ENCODE assay signal across 20 cellular contexts in genomic region chr11:19772480-19772879, GRCh38. TPM values are rescaled to one million over a fixed set of nuclear protein-coding genes. Genes with fewer than 3 reads are reported as not detected.
"Had no signal": no experiment of that assay in that cellular context is flagged by ENCODE, and none has a peak within 500 bp of the region (broad histone marks: within the 10 kb centered on the region; RNA-seq: fewer than 3 reads in every experiment).

No MANE protein-coding gene starts in this region.

- H3K9me3 ChIP-seq: body of pancreas, left lung, tibial artery had no signal

- H3K36me3 ChIP-seq: left lung, tibial artery had no signal

- H3K27ac ChIP-seq: body of pancreas, left lung, tibial artery had no signal

- H3K9me3 Mint-ChIP-seq: activated T-cell treated with anti-CD3 and anti-CD28 coated beads, Interleukin-2, amount 50 U/mL, for 24 hours; activated T-helper 2 cell treated with anti-CD3 and anti-CD28 coated beads, Interferon-gamma antibody, Interleukin-2, Interleukin-4, amounts not matched to agents 10 μg/mL and 5 μg/mL and 100 μg/mL, durations not matched to agents 14 hours and 24 hours and 36 hours had no signal

- H3K27me3 ChIP-seq: body of pancreas, tibial artery had no signal

- ATAC-seq: activated CD8-positive, alpha-beta T cell treated with anti-CD3 and anti-CD28 coated beads, Interleukin-2, amount 10 ng/mL, durations not matched to agents 7 days and 5 days; body of pancreas; left lung had no signal

- DNase-seq: activated CD4-positive, alpha-beta T cell treated with anti-CD3 and anti-CD28 coated beads, Interleukin-2, amount 10 ng/mL, durations not matched to agents 24 days and 14 days; activated CD8-positive, alpha-beta T cell treated with anti-CD3 and anti-CD28 coated beads, Interleukin-2, amount 10 ng/mL, durations not matched to agents 7 days and 5 days; activated naive CD4-positive, alpha-beta T cell treated with Interleukin-2 at 50 U/mL for 16 hours; activated naive CD8-positive, alpha-beta T cell treated with anti-CD3 and anti-CD28 coated beads, Interleukin-2, amount 10 ng/mL, durations not matched to agents 7 days and 5 days; activated T-cell treated with anti-CD3 and anti-CD28 coated beads, Interleukin-2, amount 50 U/mL, for 24 hours; body of pancreas; central memory CD4-positive, alpha-beta T cell; erythroblast; foreskin melanocyte; hypothalamus; kidney; left lung; mammary epithelial cell; stimulated activated CD4-positive, alpha-beta T cell treated with anti-CD3 and anti-CD28 coated beads, Interleukin-2, amount 100 ng/mL, for 24 hours; stimulated activated naive CD4-positive, alpha-beta T cell treated with Interleukin-2 at 50 U/mL for 16 hours; T-helper 1 cell; T-helper 9 cell; tibial artery had no signal

- H3K36me3 Mint-ChIP-seq: activated naive CD8-positive, alpha-beta T cell treated with anti-CD3 and anti-CD28 coated beads, Interleukin-2, amount 10 ng/mL, durations not matched to agents 7 days and 5 days had no signal

- H3K4me3 ChIP-seq: body of pancreas, left lung, tibial artery had no signal

- H3K27ac Mint-ChIP-seq: activated CD4-positive, alpha-beta T cell treated with anti-CD3 and anti-CD28 coated beads, Interleukin-2, amount 10 ng/mL, durations not matched to agents 24 days and 14 days; activated CD8-positive, alpha-beta T cell treated with anti-CD3 and anti-CD28 coated beads, Interleukin-2, amount 10 ng/mL, durations not matched to agents 7 days and 5 days; activated naive CD8-positive, alpha-beta T cell treated with anti-CD3 and anti-CD28 coated beads, Interleukin-2, amount 10 ng/mL, durations not matched to agents 7 days and 5 days; activated T-cell treated with anti-CD3 and anti-CD28 coated beads, Interleukin-2, amount 50 U/mL, for 24 hours; activated T-helper 2 cell treated with anti-CD3 and anti-CD28 coated beads, Interferon-gamma antibody, Interleukin-2, Interleukin-4, amounts not matched to agents 10 μg/mL and 5 μg/mL and 100 μg/mL, durations not matched to agents 14 hours and 24 hours and 36 hours; progenitor cell of endocrine pancreas had no signal

- H3K4me3 Mint-ChIP-seq: activated CD4-positive, alpha-beta T cell treated with anti-CD3 and anti-CD28 coated beads, Interleukin-2, amount 10 ng/mL, durations not matched to agents 24 days and 14 days; activated CD8-positive, alpha-beta T cell treated with anti-CD3 and anti-CD28 coated beads, Interleukin-2, amount 10 ng/mL, durations not matched to agents 7 days and 5 days; activated naive CD8-positive, alpha-beta T cell treated with anti-CD3 and anti-CD28 coated beads, Interleukin-2, amount 10 ng/mL, durations not matched to agents 7 days and 5 days; activated T-cell treated with anti-CD3 and anti-CD28 coated beads, Interleukin-2, amount 50 U/mL, for 24 hours had no signal

RNA-seq across cellular contexts. Expression of gene NAV2, which starts 59.8 kb away (rescaled TPM):
- total RNA-seq: activated CD4-positive, alpha-beta T cell treated with anti-CD3 and anti-CD28 coated beads, Interleukin-2, amount 10 ng/mL, durations not matched to agents 24 days and 14 days had no signal
